ENCODE assay signal across 27 cellular contexts in genomic region chr4:18297684-18298083, GRCh38.
"Had no signal": no experiment of that assay in that cellular context is flagged by ENCODE, and none has a peak within 500 bp of the region (broad histone marks: within the 10 kb centered on the region; RNA-seq: fewer than 3 reads in every experiment).

No MANE protein-coding gene starts in this region.

- H3K27me3 Mint-ChIP-seq: activated B cell treated with CpG ODN at 0.5 μM for 24 hours, progenitor cell of endocrine pancreas had no signal

- H3K27ac Mint-ChIP-seq: activated B cell treated with CpG ODN at 0.5 μM for 24 hours; activated CD4-positive, alpha-beta T cell treated with anti-CD3 and anti-CD28 coated beads for 36 hours; activated naive CD8-positive, alpha-beta T cell; activated T-cell treated with anti-CD3 and anti-CD28 coated beads, Interleukin-2, amount 50 U/mL, for 72 hours; nephron progenitor cell; progenitor cell of endocrine pancreas; stimulated activated naive CD8-positive, alpha-beta T cell treated with anti-CD3 and anti-CD28 coated beads, Interleukin-15, amount 100 ng/mL, for 72 hours; T-helper 2 cell treated with Interferon-gamma antibody and Interleukin-4, amounts not matched to agents 5 μg/mL and 100 μg/mL, for 36 hours had no signal

- H3K9me3 Mint-ChIP-seq: activated B cell treated with CpG ODN at 0.5 μM for 24 hours; nephron progenitor cell; stimulated activated naive CD8-positive, alpha-beta T cell treated with anti-CD3 and anti-CD28 coated beads, Interleukin-15, amount 100 ng/mL, for 72 hours; T-helper 2 cell treated with Interferon-gamma antibody and Interleukin-4, amounts not matched to agents 5 μg/mL and 100 μg/mL, for 36 hours had no signal

- H3K36me3 Mint-ChIP-seq: activated naive CD8-positive, alpha-beta T cell had no signal

- H3K27ac ChIP-seq: epithelial cell of prostate, esophagus squamous epithelium, left ventricle myocardium inferior, neutrophil, right lobe of liver, upper lobe of left lung, vagina had no signal

- ATAC-seq: activated CD4-positive, alpha-beta T cell treated with anti-CD3 and anti-CD28 coated beads for 36 hours; activated T-cell treated with anti-CD3 and anti-CD28 coated beads, Interleukin-2, amount 50 U/mL, for 72 hours; right lobe of liver; stimulated activated naive CD8-positive, alpha-beta T cell treated with anti-CD3 and anti-CD28 coated beads, Interleukin-15, amount 100 ng/mL, for 72 hours had no signal

- H3K4me3 Mint-ChIP-seq: activated B cell treated with CpG ODN at 0.5 μM for 24 hours; activated CD4-positive, alpha-beta T cell treated with anti-CD3 and anti-CD28 coated beads for 36 hours; activated naive CD8-positive, alpha-beta T cell; activated T-cell treated with anti-CD3 and anti-CD28 coated beads, Interleukin-2, amount 50 U/mL, for 72 hours; nephron progenitor cell; stimulated activated naive CD8-positive, alpha-beta T cell treated with anti-CD3 and anti-CD28 coated beads, Interleukin-15, amount 100 ng/mL, for 72 hours; T-helper 2 cell treated with Interferon-gamma antibody and Interleukin-4, amounts not matched to agents 5 μg/mL and 100 μg/mL, for 36 hours had no signal

- H3K36me3 ChIP-seq: esophagus squamous epithelium, left ventricle myocardium inferior, neutrophil, right lobe of liver, upper lobe of left lung, vagina had no signal

- DNase-seq: activated B cell treated with CpG ODN at 0.5 μM for 24 hours; activated CD4-positive, alpha-beta T cell treated with anti-CD3 and anti-CD28 coated beads for 36 hours; activated CD4-positive, alpha-beta T cell treated with anti-CD3 and anti-CD28 coated beads, Interleukin-2, amount 50 U/mL, for 4 hours; activated effector memory CD4-positive, alpha-beta T cell treated with Interleukin-2 at 50 U/mL for 16 hours; activated naive CD4-positive, alpha-beta T cell treated with Interleukin-2 at 50 U/mL for 16 hours; activated T-cell treated with anti-CD3 and anti-CD28 coated beads for 4 hours; activated T-cell treated with anti-CD3 and anti-CD28 coated beads, Interleukin-2, amount 50 U/mL, for 72 hours; anterior cingulate cortex; dermis blood vessel endothelial cell; effector CD4-positive, alpha-beta T cell; esophagus squamous epithelium; foreskin melanocyte; left ventricle myocardium inferior; mammary epithelial cell; nephron progenitor cell; right lobe of liver; stimulated activated CD4-positive, alpha-beta T cell treated with anti-CD3 and anti-CD28 coated beads, Interleukin-12 subunit alpha, Interleukin-12 subunit beta, amount 100 ng/mL, for 4 hours; stimulated activated CD4-positive, alpha-beta T cell treated with anti-CD3 and anti-CD28 coated beads, Interleukin-4, amount 100 ng/mL, for 1 hour; stimulated activated naive CD8-positive, alpha-beta T cell treated with anti-CD3 and anti-CD28 coated beads, Interleukin-15, amount 100 ng/mL, for 72 hours; substantia nigra; upper lobe of left lung had no signal

- H3K9me3 ChIP-seq: esophagus squamous epithelium, left ventricle myocardium inferior, neutrophil, right lobe of liver, upper lobe of left lung, vagina had no signal

- H3K4me3 ChIP-seq: esophagus squamous epithelium, left ventricle myocardium inferior, right lobe of liver, upper lobe of left lung, vagina had no signal

- H3K4me1 ChIP-seq: esophagus squamous epithelium, left ventricle myocardium inferior, right lobe of liver, upper lobe of left lung, vagina had no signal

- H3K27me3 ChIP-seq: esophagus squamous epithelium, neutrophil, right lobe of liver, upper lobe of left lung, vagina had no signal

- H3K4me1 Mint-ChIP-seq: activated B cell treated with CpG ODN at 0.5 μM for 24 hours; activated CD4-positive, alpha-beta T cell treated with anti-CD3 and anti-CD28 coated beads for 36 hours; nephron progenitor cell; stimulated activated naive CD8-positive, alpha-beta T cell treated with anti-CD3 and anti-CD28 coated beads, Interleukin-15, amount 100 ng/mL, for 72 hours had no signal
